15 cellular contexts compared by ENCODE assay signal in the genomic region with DNA sequence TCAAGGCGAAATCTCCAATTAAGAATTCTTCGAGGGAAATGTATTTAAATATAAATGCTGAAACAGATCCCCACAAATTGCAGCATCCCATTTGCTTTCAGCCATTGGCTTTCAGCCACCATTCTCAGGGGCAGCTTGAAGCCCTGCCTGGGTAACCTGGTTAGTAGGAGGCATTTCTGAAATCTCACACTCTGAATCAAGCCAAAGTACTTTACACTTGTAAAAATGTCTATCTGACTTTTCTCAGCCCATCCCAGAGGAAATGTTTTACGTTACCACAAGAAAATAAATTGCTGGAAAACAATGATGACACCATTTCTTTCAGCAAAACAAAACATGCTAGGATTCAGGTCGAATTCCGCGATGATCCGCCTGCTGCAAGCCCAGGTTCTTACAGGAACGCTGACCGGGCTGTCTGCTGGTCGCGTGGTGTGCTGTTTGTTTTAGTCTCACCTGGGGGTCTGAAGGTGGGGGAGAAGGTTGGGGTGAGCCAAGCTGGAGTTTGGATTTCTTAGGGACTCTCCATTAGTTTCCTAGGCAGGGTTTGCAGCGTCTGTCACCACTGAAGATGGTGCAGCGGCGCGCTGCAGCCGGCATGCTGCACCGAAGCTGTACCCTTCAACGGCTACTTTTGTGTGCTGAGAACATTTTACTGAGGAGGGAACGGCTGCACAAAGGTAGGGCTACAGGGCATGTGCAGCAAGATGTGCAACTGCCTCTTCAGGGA. TPM values are rescaled to one million over a fixed set of nuclear protein-coding genes. Genes with fewer than 3 reads are reported as not detected.
DNase-seq lines count a peak whose midpoint lies in the region; ATAC-seq, FAIRE-seq and TF ChIP-seq lines count a peak whose summit lies in the region.
"Had no signal": no experiment of that assay in that cellular context is flagged by ENCODE, and none has a peak within 500 bp of the region (broad histone marks: within the 10 kb centered on the region; RNA-seq: fewer than 3 reads in every experiment).

No MANE protein-coding gene starts in this region.

- no peaks in the 10 kb centered on the region for H3K4me1 Mint-ChIP-seq in Caco-2 (ENCODE audit: low read depth, unreplicated experiment)
- no peaks in the 10 kb centered on the region for H3K4me1 Mint-ChIP-seq in nephron
- H3K4me1 Mint-ChIP-seq in activated CD4-positive, alpha-beta memory T cell treated with anti-CD3 and anti-CD28 coated beads, Interleukin-2, amount 10 ng/mL, durations not matched to agents 7 days and 5 days, result peaks cover 2% of the 10 kb centered on the region

- BruUV-seq in Caco-2 (replicated peaks; lab: Mats Ljungman, UMichigan), result no TSS peak

- H4K8ac ChIP-seq in H1 (ENCODE audit: extremely low read depth, insufficient read depth, low read length), result 0 out of 2 replicates have a peak overlapping the region, but pooled peaks have one; percentile 63

- no peaks in the 10 kb centered on the region for H4K20me1 ChIP-seq in H1 (replicated peaks in 1 of 2; ENCODE audit: control insufficient read depth in 1 of 2, insufficient read depth in 2 of 2, low read length in 2 of 2)

- H3K56ac ChIP-seq in H1 (replicated peaks; ENCODE audit: insufficient read length, low read depth, low read length), result no peak overlapping the region

- no peak for DNase-seq in Caco-2
- peak; percentile 4 for DNase-seq in M059J (ENCODE audit: low read depth)
- DNase-seq in H1 (ENCODE audit: low read depth in 1 of 2, low spot score in 2 of 2), result peak; percentile 3 to 56
- no peak for DNase-seq in H4 (ENCODE audit: low spot score)
- no peak for DNase-seq in activated CD4-positive, alpha-beta memory T cell treated with anti-CD3 and anti-CD28 coated beads, Interleukin-2, amount 10 ng/mL, durations not matched to agents 7 days and 5 days
- no peak for DNase-seq in D341Med (ENCODE audit: low spot score)
- DNase-seq: activated CD8-positive, alpha-beta memory T cell treated with anti-CD3 and anti-CD28 coated beads, Interleukin-2, amount 50 U/mL, for 4 hours; CD4-positive, alpha-beta T cell; Peyer's patch; stimulated activated CD4-positive, alpha-beta T cell treated with anti-CD3 and anti-CD28 coated beads, Interleukin-2, amount 100 ng/mL, for 24 hours; stimulated activated naive CD8-positive, alpha-beta T cell treated with anti-CD3 and anti-CD28 coated beads, Interleukin-15, Interleukin-2, amounts not matched to agents 100 U/mL and 50 U/mL, for 24 hours; T1000 had no signal

- H2AK5ac ChIP-seq in H1 (ENCODE audit: low read depth, low read length), result no peak overlapping the region

- H3K27me3 Mint-ChIP-seq in Caco-2 (ENCODE audit: insufficient read depth, unreplicated experiment) (peaks cover 22% of the 10 kb centered on the region), nephron (ENCODE audit: low read depth) (peaks cover 78% of the 10 kb centered on the region)
- H3K27me3 Mint-ChIP-seq in activated CD4-positive, alpha-beta memory T cell treated with anti-CD3 and anti-CD28 coated beads, Interleukin-2, amount 10 ng/mL, durations not matched to agents 7 days and 5 days, result peaks cover 31% of the 10 kb centered on the region

- no peak for TF ChIP-seq EP300 in H1 (IDR thresholded peaks at IDR 0.05; ENCODE audit: borderline replicate concordance in 1 of 2, low read depth in 2 of 2, low read length in 2 of 2)

- H3K23ac ChIP-seq in H1 (ENCODE audit: insufficient read length), result no peak overlapping the region

- peak overlapping the region; percentile 72; the same call in 1 of the 2 replicates for H3K18ac ChIP-seq in H1 (ENCODE audit: extremely low read depth, low read length)

- no peaks in the 10 kb centered on the region for H3K79me2 ChIP-seq in H1 (ENCODE audit: control insufficient read depth in 1 of 2, insufficient read depth in 2 of 2, low read length in 2 of 2)

- peak overlapping the region; percentile 58 to 67 for H3K4me2 ChIP-seq in H1 (ENCODE audit: insufficient read depth in 1 of 2, low read depth in 2 of 2, low read length in 2 of 2)

- H2BK15ac ChIP-seq in H1 (ENCODE audit: low read length), result no peak overlapping the region

- no peaks in the 10 kb centered on the region for H3K36me3 Mint-ChIP-seq in Caco-2 (ENCODE audit: insufficient read depth, unreplicated experiment)
- H3K36me3 Mint-ChIP-seq in nephron (ENCODE audit: low read depth), result no peaks in the 10 kb centered on the region
- no peaks in the 10 kb centered on the region for H3K36me3 Mint-ChIP-seq in activated CD4-positive, alpha-beta memory T cell treated with anti-CD3 and anti-CD28 coated beads, Interleukin-2, amount 10 ng/mL, durations not matched to agents 7 days and 5 days (ENCODE audit: low read depth)
- H3K36me3 Mint-ChIP-seq: IgD-negative memory B cell had no signal

- H3K4me3 Mint-ChIP-seq in Caco-2 (ENCODE audit: unreplicated experiment), result peak overlapping the region; percentile 34
- peak overlapping the region; percentile 56 to 70 (median 67) for H3K4me3 Mint-ChIP-seq in nephron
- no peak overlapping the region for H3K4me3 Mint-ChIP-seq in activated CD4-positive, alpha-beta memory T cell treated with anti-CD3 and anti-CD28 coated beads, Interleukin-2, amount 10 ng/mL, durations not matched to agents 7 days and 5 days
- H3K4me3 Mint-ChIP-seq: CD4-positive, alpha-beta T cell; IgD-negative memory B cell had no signal

- TF ChIP-seq RAD21 in H1 (IDR thresholded peaks at IDR 0.05 in 1 of 2, conservative IDR thresholded peaks at IDR 0.05 in 1 of 2; ENCODE audit: low read depth in 2 of 2, low read length in 2 of 2), result no peak

- H2BK5ac ChIP-seq in H1 (ENCODE audit: low read depth, low read length), result no peak overlapping the region

- peak overlapping the region in 1 of 4 experiments; percentile 57; a peak in 3 of 7 replicates for H3K9ac ChIP-seq in H1 (replicated peaks in 1 of 4; ENCODE audit: extremely low read depth in 1 of 4, low read depth in 3 of 4, low read length in 3 of 4)

- H2BK12ac ChIP-seq in H1 (ENCODE audit: low read depth, low read length), result no peak overlapping the region

- H2AFZ ChIP-seq in H1 (ENCODE audit: low read length), result peak overlapping the region; percentile 94

- H3K4me1 ChIP-seq in Caco-2 (no peaks in the 10 kb centered on the region), H1 (replicated peaks in 1 of 4; ENCODE audit: control insufficient read depth in 3 of 4, insufficient read depth in 4 of 4, low read length in 3 of 4) (peaks cover 0 to 7% (median 4%) of the 10 kb centered on the region in 4 experiments; a peak in 2 of 7 replicates)
- H3K4me1 ChIP-seq: Peyer's patch had no signal

- no peak for FAIRE-seq in H1 (lab: Jason Lieb, UNC)

- H3K27me3 ChIP-seq in Caco-2 (replicated peaks; ENCODE audit: control insufficient read depth, insufficient read depth, low read length) (no peaks in the 10 kb centered on the region), H1 (replicated peaks in 1 of 4; ENCODE audit: control insufficient read depth in 3 of 4, extremely low read depth in 1 of 4, insufficient read depth in 3 of 4, low read length in 3 of 4) (peaks cover 1 to 8% (median 7%) of the 10 kb centered on the region in 4 experiments; a peak in 4 of 7 replicates)
- H3K27me3 ChIP-seq: Peyer's patch had no signal

- CTCF ChIA-PET in Caco-2 (lab: Charles Lee), result no interaction called here
- CTCF ChIA-PET in H1 (lab: Charles Lee; ENCODE audit: partially characterized antibody), result interaction anchor here (0.6 to 1.5 kb wide), 2 partner anchors 22 to 70 kb away, joined by 4 to 5 read pairs; no protein-coding TSS in a partner anchor
- CTCF ChIA-PET in activated CD4-positive, alpha-beta memory T cell treated with anti-CD3 and anti-CD28 coated beads, Interleukin-2, amount 10 ng/mL, durations not matched to agents 7 days and 5 days (lab: Charles Lee), result no interaction called here

- ATAC-seq in HG02840 (IDR thresholded peaks at IDR 0.05; ENCODE audit: low FRiP score, unreplicated experiment), result no peak
- ATAC-seq: stimulated activated naive CD8-positive, alpha-beta T cell treated with anti-CD3 and anti-CD28 coated beads, Interleukin-15, Interleukin-2, amounts not matched to agents 100 U/mL and 50 U/mL, for 24 hours had no signal

- no peak overlapping the region for H4K91ac ChIP-seq in H1 (replicated peaks; ENCODE audit: insufficient read length, low read length)

- no peak overlapping the region for H4K5ac ChIP-seq in H1 (ENCODE audit: insufficient read length, low read depth, low read length)

- H3K4me3 ChIP-seq in Caco-2 (ENCODE audit: low read depth, low read length), result no peak overlapping the region
- H3K4me3 ChIP-seq in H1 (ENCODE audit: extremely low read depth in 1 of 4, insufficient read depth in 2 of 4, low read depth in 3 of 4, low read length in 4 of 4), result peak overlapping the region; percentile 17 to 47 (median 34); a peak in 6 of 8 replicates
- H3K4me3 ChIP-seq: Peyer's patch had no signal

- no peaks in the 10 kb centered on the region for H3K23me2 ChIP-seq in H1 (ENCODE audit: low read depth, low read length)

- H3K9me3 ChIP-seq in Caco-2, result no peaks in the 10 kb centered on the region
- no peaks in the 10 kb centered on the region for H3K9me3 ChIP-seq in H1 (ENCODE audit: insufficient read depth in 2 of 2, low read depth in 1 of 2, low read length in 1 of 2)
- H3K9me3 ChIP-seq: Peyer's patch had no signal

- H3K36me3 ChIP-seq in Caco-2 (ENCODE audit: control insufficient read depth, insufficient read depth, low read length), result no peaks in the 10 kb centered on the region
- H3K36me3 ChIP-seq in H1 (ENCODE audit: control insufficient read depth in 2 of 4, insufficient read depth in 4 of 4, low read length in 3 of 4), result no peaks in the 10 kb centered on the region
- H3K36me3 ChIP-seq: Peyer's patch had no signal

- no peak overlapping the region for H2BK120ac ChIP-seq in H1 (replicated peaks; ENCODE audit: low read depth, low read length)

- TF ChIP-seq CTCF in Caco-2 (IDR thresholded peaks at IDR 0.05; ENCODE audit: insufficient read depth in 1 of 2, low read depth in 1 of 2, low read length in 1 of 2, severe bottlenecking in 1 of 2, unreplicated experiment in 1 of 2) (no peak), H1 (IDR thresholded peaks at IDR 0.05; ENCODE audit: control extremely low read depth in 1 of 3, insufficient read depth in 1 of 3, low read depth in 1 of 3, low read length in 3 of 3) (no peak), nephron (IDR thresholded peaks at IDR 0.05; ENCODE audit: unreplicated experiment in 3 of 3) (no peak)

- POLR2A ChIA-PET in Caco-2 (lab: Charles Lee), result no interaction called here
- POLR2A ChIA-PET in H1 (lab: Charles Lee; ENCODE audit: partially characterized antibody), result interaction anchor here (1.0 to 1.8 kb wide), 2 partner anchors 28 to 49 kb away, joined by 3 to 4 read pairs; partner anchors contain the start of gene GCC1
- POLR2A ChIA-PET in activated CD4-positive, alpha-beta memory T cell treated with anti-CD3 and anti-CD28 coated beads, Interleukin-2, amount 10 ng/mL, durations not matched to agents 7 days and 5 days (lab: Charles Lee), result no interaction called here

- intact Hi-C loops in Caco-2 (cut with micrococcal nuclease; ENCODE audit: unreplicated experiment), result no loop called here

- no peak overlapping the region for H3K27ac ChIP-seq in H1 (ENCODE audit: low read depth, low read length)
- H3K27ac ChIP-seq: Peyer's patch had no signal

- no peak overlapping the region for H3K27ac Mint-ChIP-seq in Caco-2 (ENCODE audit: unreplicated experiment)
- H3K27ac Mint-ChIP-seq in nephron, result no peak overlapping the region
- no peak overlapping the region for H3K27ac Mint-ChIP-seq in activated CD4-positive, alpha-beta memory T cell treated with anti-CD3 and anti-CD28 coated beads, Interleukin-2, amount 10 ng/mL, durations not matched to agents 7 days and 5 days
- H3K27ac Mint-ChIP-seq: CD4-positive, alpha-beta T cell; IgD-negative memory B cell had no signal

- no peak overlapping the region for H2BK20ac ChIP-seq in H1 (ENCODE audit: low read length)

- no peaks in the 10 kb centered on the region for H3K79me1 ChIP-seq in H1 (ENCODE audit: low read depth, low read length)

- H3K14ac ChIP-seq in H1 (ENCODE audit: insufficient read length), result no peak overlapping the region

- 32% methylated on average over 19 of the region's 19 CpGs; no CpG with 5 or more reads in 1 of the 2 experiments for WGBS in H1 (ENCODE audit: extremely low coverage in 1 of 2, insufficient coverage in 1 of 2, insufficient read length in 1 of 2, insufficient replicate concordance in 2 of 2, low coverage in 1 of 2, low lambda C conversion rate in 2 of 2, missing lambda C conversion rate in 1 of 2), 2 experiments

- no peak for TF ChIP-seq POLR2A in H1 (IDR thresholded peaks at IDR 0.05; ENCODE audit: control extremely low read depth in 1 of 2, low read depth in 2 of 2, low read length in 2 of 2)

- H3K9me3 Mint-ChIP-seq in Caco-2 (ENCODE audit: unreplicated experiment) (peaks cover 17% of the 10 kb centered on the region), nephron (no peaks in the 10 kb centered on the region)
- no peaks in the 10 kb centered on the region for H3K9me3 Mint-ChIP-seq in activated CD4-positive, alpha-beta memory T cell treated with anti-CD3 and anti-CD28 coated beads, Interleukin-2, amount 10 ng/mL, durations not matched to agents 7 days and 5 days
- H3K9me3 Mint-ChIP-seq: CD4-positive, alpha-beta T cell had no signal

- no peak overlapping the region for H3K4ac ChIP-seq in H1 (replicated peaks; ENCODE audit: insufficient read length, low read depth, low read length)

RNA-seq across cellular contexts. Expression of gene GCC1, which starts 48.8 kb away (rescaled TPM):
- total RNA-seq in Caco-2 (2022), result 23.0 and 26.6 TPM in 2 replicates
- total RNA-seq in M059J (2014; rRNA removed; shearing (Covaris generic)), result 12.0 and 19.6 TPM in 2 replicates
- 14.7 and 15.0 TPM in 2 replicates for total RNA-seq in H1 (2021; fragmentation: NEBNext Ultra II Directional; extraction: Animal tissue kit (Norgen Biotek cat#: 25700))
- 3.3 and 4.6 TPM in 2 replicates for polyA plus RNA-seq in H1 (2011; rRNA removed)
- 6.0 TPM for polyA plus RNA-seq in H1 (2011; cell fraction: cytosol; rRNA removed)
- 4.3 TPM for polyA plus RNA-seq in H1 (2011; cell fraction: nucleus; rRNA removed)
- polyA plus RNA-seq in H1 (2012, experiment 1 of 2), result 10.9 to 11.3 TPM (median 11.0 TPM) in 4 replicates
- polyA plus RNA-seq in H1 (2012, experiment 2 of 2), result 2.1 TPM
- 5.6 TPM for polyA plus RNA-seq in H1 (2013, experiment 1 of 2)
- polyA plus RNA-seq in H1 (2013, experiment 2 of 2), result 5.4 TPM
- polyA minus RNA-seq in H1 (2011; rRNA and poly(A)+ RNA removed), result 9.9 and 13.4 TPM in 2 replicates
- 8.1 TPM for polyA minus RNA-seq in H1 (2011; cell fraction: cytosol; rRNA and poly(A)+ RNA removed)
- polyA minus RNA-seq in H1 (2011; cell fraction: nucleus; rRNA and poly(A)+ RNA removed), result 8.7 TPM
- total RNA-seq in H4 (2014; rRNA removed; shearing (Covaris generic)), result 16.9 and 18.6 TPM in 2 replicates
- total RNA-seq in activated CD4-positive, alpha-beta memory T cell treated with anti-CD3 and anti-CD28 coated beads, Interleukin-2, amount 10 ng/mL, durations not matched to agents 7 days and 5 days, result 10 to 100 TPM; 22.0 to 22.4 TPM

RNA-seq across cellular contexts. Expression of gene ARF5, which starts 51.6 kb away (rescaled TPM):
- total RNA-seq in Caco-2 (2022), result 162 and 172 TPM in 2 replicates
- total RNA-seq in M059J (2014; rRNA removed; shearing (Covaris generic)), result 250 and 256 TPM in 2 replicates
- total RNA-seq in H1 (2021; fragmentation: NEBNext Ultra II Directional; extraction: Animal tissue kit (Norgen Biotek cat#: 25700)), result 154 and 159 TPM in 2 replicates
- polyA plus RNA-seq in H1 (2011; rRNA removed), result 579 and 614 TPM in 2 replicates
- 391 TPM for polyA plus RNA-seq in H1 (2011; cell fraction: cytosol; rRNA removed)
- polyA plus RNA-seq in H1 (2011; cell fraction: nucleus; rRNA removed), result 278 TPM
- 185 to 246 TPM (median 218 TPM) in 4 replicates for polyA plus RNA-seq in H1 (2012, experiment 1 of 2)
- polyA plus RNA-seq in H1 (2012, experiment 2 of 2), result 258 TPM
- 109 TPM for polyA plus RNA-seq in H1 (2013, experiment 1 of 2)
- polyA plus RNA-seq in H1 (2013, experiment 2 of 2), result 113 TPM
- polyA minus RNA-seq in H1 (2011; rRNA and poly(A)+ RNA removed), result 72.4 and 83.6 TPM in 2 replicates
- 73.8 TPM for polyA minus RNA-seq in H1 (2011; cell fraction: cytosol; rRNA and poly(A)+ RNA removed)
- 70.7 TPM for polyA minus RNA-seq in H1 (2011; cell fraction: nucleus; rRNA and poly(A)+ RNA removed)
- total RNA-seq in H4 (2014; rRNA removed; shearing (Covaris generic)), result 286 and 304 TPM in 2 replicates
- total RNA-seq in activated CD4-positive, alpha-beta memory T cell treated with anti-CD3 and anti-CD28 coated beads, Interleukin-2, amount 10 ng/mL, durations not matched to agents 7 days and 5 days, result 100 to 1,000 TPM; 133 to 142 TPM

RNA-seq across cellular contexts. Expression of gene FSCN3, which starts 56.9 kb away (rescaled TPM):
- total RNA-seq in Caco-2 (2022), result 1.6 and 2.2 TPM in 2 replicates
- 1.8 and 2.9 TPM in 2 replicates for total RNA-seq in M059J (2014; rRNA removed; shearing (Covaris generic))
- 0.95 and 1.6 TPM in 2 replicates for total RNA-seq in H1 (2021; fragmentation: NEBNext Ultra II Directional; extraction: Animal tissue kit (Norgen Biotek cat#: 25700))
- polyA plus RNA-seq in H1 (2011; rRNA removed), result 0.45 and 0.78 TPM in 2 replicates
- polyA plus RNA-seq in H1 (2011; cell fraction: cytosol; rRNA removed), result 1.2 TPM
- 1.1 TPM for polyA plus RNA-seq in H1 (2011; cell fraction: nucleus; rRNA removed)
- 0.25 to 1.3 TPM (median 0.77 TPM) in 4 replicates for polyA plus RNA-seq in H1 (2012, experiment 1 of 2)
- 0.38 TPM for polyA plus RNA-seq in H1 (2012, experiment 2 of 2)
- 1.2 TPM for polyA plus RNA-seq in H1 (2013, experiment 1 of 2)
- polyA plus RNA-seq in H1 (2013, experiment 2 of 2), result 1.1 TPM
- 0.20 and 1.1 TPM in 2 replicates for polyA minus RNA-seq in H1 (2011; rRNA and poly(A)+ RNA removed)
- polyA minus RNA-seq in H1 (2011; cell fraction: cytosol; rRNA and poly(A)+ RNA removed), result not detected
- 1.4 TPM for polyA minus RNA-seq in H1 (2011; cell fraction: nucleus; rRNA and poly(A)+ RNA removed)
- 1.7 and 2.9 TPM in 2 replicates for total RNA-seq in H4 (2014; rRNA removed; shearing (Covaris generic))
- 1 to 10 TPM in 1 of 2 experiments, under 1 TPM in 1; 0.98 to 1.2 TPM for total RNA-seq in activated CD4-positive, alpha-beta memory T cell treated with anti-CD3 and anti-CD28 coated beads, Interleukin-2, amount 10 ng/mL, durations not matched to agents 7 days and 5 days

Comparison
In these comparisons a context has a peak if more than half of its experiments do, and no peak if none do; other contexts are left out.
1. DNase-seq: peak in M059J (single experiment) and H1 (2 of 2); none in Caco-2 (0 of 2), H4 (single experiment), activated CD4-positive, alpha-beta memory T cell treated with anti-CD3 and anti-CD28 coated beads, Interleukin-2, amount 10 ng/mL, durations not matched to agents 7 days and 5 days (single experiment) and D341Med (single experiment).